In genomic region chr19:41297628-41298326, GRCh38 we compare ENCODE assay signal across 8 cellular contexts. TPM values are rescaled to one million over a fixed set of nuclear protein-coding genes. Genes with fewer than 3 reads are reported as not detected.
DNase-seq lines count a peak whose midpoint lies in the region; ATAC-seq and TF ChIP-seq lines count a peak whose summit lies in the region.

No MANE protein-coding gene starts in this region.

- 0 out of 2 replicates have a peak overlapping the region, but pooled peaks have one; percentile 22 for H3K27ac ChIP-seq in SU-DHL-6 (ENCODE audit: low read depth, low read length)
- H3K27ac ChIP-seq in left lung: peak overlapping the region; percentile 77 to 88
- peak overlapping the region; percentile 79 to 86 (median 83) for H3K27ac ChIP-seq in upper lobe of left lung

- H4K20me1 ChIP-seq in SU-DHL-6 (ENCODE audit: low read depth, low read length): peaks cover 4% of the 10 kb centered on the region; the same call in 1 of the 2 replicates

- H3K9me3 ChIP-seq in SU-DHL-6 (ENCODE audit: insufficient read depth, low read length) (no peaks in the 10 kb centered on the region), left lung (no peaks in the 10 kb centered on the region), upper lobe of left lung (no peaks in the 10 kb centered on the region)

- H3K4me2 ChIP-seq in SU-DHL-6 (ENCODE audit: low read depth, low read length, poor library complexity, severe bottlenecking): no peak overlapping the region

- TF ChIP-seq CTCF in SU-DHL-6 (IDR thresholded peaks at IDR 0.05; ENCODE audit: insufficient read depth, low read length, poor library complexity, severe bottlenecking): no peak
- no peak for TF ChIP-seq CTCF in left lung (IDR thresholded peaks at IDR 0.05)
- no peak for TF ChIP-seq CTCF in upper lobe of left lung (IDR thresholded peaks at IDR 0.05)

- H3K27me3 ChIP-seq in SU-DHL-6 (ENCODE audit: low read length): no peaks in the 10 kb centered on the region
- H3K27me3 ChIP-seq in left lung: no peaks in the 10 kb centered on the region
- H3K27me3 ChIP-seq in upper lobe of left lung: no peaks in the 10 kb centered on the region

- H3K36me3 ChIP-seq in SU-DHL-6 (ENCODE audit: low read length): peaks cover 35% of the 10 kb centered on the region; the same call in 1 of the 2 replicates
- peaks cover 0 to 96% of the 10 kb centered on the region in 2 donors for H3K36me3 ChIP-seq in left lung
- peaks cover 23 to 98% (median 63%) of the 10 kb centered on the region in 4 donors for H3K36me3 ChIP-seq in upper lobe of left lung

- H3K4me1 ChIP-seq in left lung: peaks cover 45 to 63% of the 10 kb centered on the region in 2 donors
- H3K4me1 ChIP-seq in upper lobe of left lung: peaks cover 41 to 67% (median 53%) of the 10 kb centered on the region in 4 donors

- 0 out of 2 replicates have a peak, but pooled peaks cover 3% of the 10 kb centered on the region for H3K79me2 ChIP-seq in SU-DHL-6 (ENCODE audit: insufficient read depth, low read length)

- WGBS in upper lobe of left lung, 2 donors: 55 to 65% methylated on average over 5 to 7 of the region's 7 CpGs

- TF ChIP-seq POLR2A in upper lobe of left lung (IDR thresholded peaks at IDR 0.05): no peak

- DNase-seq in left lung (no peak), upper lobe of left lung (no peak), SW480 (ENCODE audit: low spot score) (no peak), NCI-H1436 (lab: John Stamatoyannopoulos, UW) (no peak)

- no peak overlapping the region for H3K9ac ChIP-seq in SU-DHL-6 (ENCODE audit: low read length)

- no peaks in the 10 kb centered on the region for H3K9me2 ChIP-seq in SU-DHL-6 (replicated peaks; ENCODE audit: insufficient read depth, low read length)

- TF ChIP-seq EP300 in upper lobe of left lung (IDR thresholded peaks at IDR 0.05): peak in 1 of 4 donors; percentile 6

- no peaks in the 10 kb centered on the region for H3F3A ChIP-seq in SU-DHL-6 (ENCODE audit: insufficient read depth)

- peak; percentile 65 for ATAC-seq in GM18520 (IDR thresholded peaks at IDR 0.05; ENCODE audit: unreplicated experiment)
- ATAC-seq in HG02642 (IDR thresholded peaks at IDR 0.05; ENCODE audit: poor library complexity, unreplicated experiment): peak; percentile 76
- peak; percentile 2 for ATAC-seq in left lung
- ATAC-seq in upper lobe of left lung (ENCODE audit: low FRiP score in 2 of 2): peak in 1 of 2 donors; percentile 2
- no peak for ATAC-seq in HG03095 (IDR thresholded peaks at IDR 0.05; ENCODE audit: unreplicated experiment)

- intact Hi-C loops in left lung (cut with DNase I): no loop called here

- no peak overlapping the region for H2AFZ ChIP-seq in SU-DHL-6 (ENCODE audit: low read depth, low read length, severe bottlenecking)

- H3K4me3 ChIP-seq in SU-DHL-6 (ENCODE audit: insufficient read depth, low read length, poor library complexity, severe bottlenecking) (no peak overlapping the region), left lung (no peak overlapping the region), upper lobe of left lung (no peak overlapping the region)

RNA-seq across cellular contexts. Expression of gene CCDC97, which starts 12.2 kb away (rescaled TPM):
- total RNA-seq in left lung (10 to 100 TPM; 25.3 to 30.2 TPM), upper lobe of left lung (10 to 100 TPM; 22.0 to 36.7 (median 27.0) TPM)

RNA-seq across cellular contexts. Expression of gene HNRNPUL1, which starts 33.6 kb away (rescaled TPM):
- total RNA-seq in left lung: 100 to 1,000 TPM; 168 to 174 TPM
- 100 to 1,000 TPM; 152 to 351 (median 211) TPM for total RNA-seq in upper lobe of left lung

RNA-seq across cellular contexts. Expression of gene TGFB1, which starts 55.9 kb away (rescaled TPM):
- total RNA-seq in left lung (10 to 100 TPM; 73.1 to 98.0 TPM), upper lobe of left lung (100 to 1,000 TPM in 2 of 6 donors, 10 to 100 TPM in 4; 28.5 to 138 (median 76.8) TPM)

Comparison
In these comparisons a context has a peak if more than half of its experiments do, and no peak if none do; other contexts are left out.
1. H3K27ac ChIP-seq: peak in every context shown above with its lines; median percentile 83 in upper lobe of left lung; 82 in left lung; 22 in SU-DHL-6.